ENCODE assay signal across 8 cellular contexts in the genomic region with DNA sequence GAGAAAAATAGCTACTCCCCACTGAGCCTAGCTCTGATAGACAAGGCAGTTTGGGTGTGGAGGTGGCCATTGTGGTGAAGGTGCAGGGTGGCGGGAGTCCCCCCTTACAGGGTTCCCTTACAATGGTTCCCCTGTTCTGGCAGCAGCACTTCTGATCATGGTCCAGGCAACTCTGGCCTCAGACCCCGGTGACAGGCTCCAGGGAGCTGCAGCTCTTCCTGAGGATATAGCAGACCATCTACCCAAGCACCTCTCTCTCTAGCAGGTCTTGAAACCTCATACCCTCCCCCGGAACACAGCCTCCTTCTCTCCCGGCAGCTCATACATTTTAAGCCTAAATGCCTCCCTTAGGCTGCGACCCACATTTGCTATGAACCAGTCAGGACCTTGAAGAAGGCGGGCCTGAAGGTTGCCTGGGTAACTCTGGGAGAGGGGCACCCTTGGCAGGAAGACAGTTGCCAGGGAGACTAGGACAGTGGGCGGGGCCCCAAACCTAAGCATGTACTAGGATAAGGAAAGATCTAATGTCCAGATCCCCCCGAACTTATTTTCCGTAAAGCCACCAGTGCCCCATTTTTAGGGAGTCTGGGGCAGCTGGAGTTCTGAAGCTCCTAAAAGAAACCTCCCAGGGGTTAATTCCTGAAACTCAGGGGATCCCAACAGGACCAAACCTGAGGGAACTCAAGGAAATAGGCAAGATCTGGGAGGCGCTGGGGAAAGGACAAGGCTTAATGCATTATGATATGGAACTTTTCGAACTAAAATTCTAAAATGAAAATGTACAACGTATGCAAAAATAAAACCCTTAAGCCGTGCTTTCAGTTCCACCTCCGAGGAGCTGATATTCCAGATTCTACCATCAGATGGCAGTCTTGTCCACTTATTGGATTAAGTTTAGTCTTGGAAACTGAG. TPM values are rescaled to one million over a fixed set of nuclear protein-coding genes. Genes with fewer than 3 reads are reported as not detected.
DNase-seq lines count a peak whose midpoint lies in the region; ATAC-seq, FAIRE-seq and TF ChIP-seq lines count a peak whose summit lies in the region.

No MANE protein-coding gene starts in this region.

- H3K27me3 Mint-ChIP-seq in CD8-positive, alpha-beta memory T cell = no peaks in the 10 kb centered on the region
- H3K27me3 Mint-ChIP-seq in activated CD8-positive, alpha-beta T cell treated with anti-CD3 and anti-CD28 coated beads for 36 hours = no peaks in the 10 kb centered on the region

- peaks cover 25% of the 10 kb centered on the region for H3K4me1 ChIP-seq in CD8-positive, alpha-beta memory T cell (ENCODE audit: insufficient read depth, low read length)

- H3K4me3 ChIP-seq in CD8-positive, alpha-beta memory T cell (ENCODE audit: low read length) = peak overlapping the region; percentile 95

- H3K27me3 ChIP-seq in CD8-positive, alpha-beta memory T cell (ENCODE audit: insufficient read depth, low read length, poor library complexity, severe bottlenecking) = no peaks in the 10 kb centered on the region

- CTCF ChIA-PET in CD8-positive, alpha-beta memory T cell (lab: Charles Lee) = interaction anchor here (0.7 to 6.5 kb wide), 39 partner anchors 9 to 621 kb away, joined by 3 to 78 read pairs (median 4); partner anchors contain the start of genes BLOC1S1, CD63, ORMDL2 and PYM1
- CTCF ChIA-PET in activated CD8-positive, alpha-beta T cell treated with anti-CD3 and anti-CD28 coated beads for 36 hours (lab: Charles Lee) = interaction anchor here (0.6 to 5.7 kb wide), 71 partner anchors 8 to 573 kb away, joined by 3 to 87 read pairs (median 5); partner anchors contain the start of genes BLOC1S1, CD63, DNAJC14 and ERBB3

- peak overlapping the region; percentile 82 for H3K27ac ChIP-seq in CD8-positive, alpha-beta memory T cell (ENCODE audit: low read depth, low read length)

- peaks cover 0 to 1% (median 0%) of the 10 kb centered on the region in 3 donors for H3K36me3 Mint-ChIP-seq in CD8-positive, alpha-beta memory T cell
- H3K36me3 Mint-ChIP-seq in activated CD8-positive, alpha-beta T cell treated with anti-CD3 and anti-CD28 coated beads for 36 hours (ENCODE audit: low read depth) = no peaks in the 10 kb centered on the region

- peaks cover 26 to 38% (median 27%) of the 10 kb centered on the region in 3 donors for H3K4me1 Mint-ChIP-seq in CD8-positive, alpha-beta memory T cell
- peaks cover 25% of the 10 kb centered on the region for H3K4me1 Mint-ChIP-seq in activated CD8-positive, alpha-beta T cell treated with anti-CD3 and anti-CD28 coated beads for 36 hours (ENCODE audit: low read depth)

- intact Hi-C loops in activated CD8-positive, alpha-beta T cell treated with anti-CD3 and anti-CD28 coated beads for 36 hours (cut with micrococcal nuclease) = loop anchor here (2.0 to 10.0 kb wide), 4 partner anchors 79 to 302 kb away; partner anchors contain the start of genes ORMDL2, PYM1, RAB5B and RPS26

- ATAC-seq in GM19455 (IDR thresholded peaks at IDR 0.05; ENCODE audit: unreplicated experiment) (peak; percentile 86), HG03575 (IDR thresholded peaks at IDR 0.05; ENCODE audit: extremely low read depth, insufficient number of reproducible peaks, low FRiP score, unreplicated experiment) (peak; percentile 62)
- ATAC-seq in activated CD8-positive, alpha-beta T cell treated with anti-CD3 and anti-CD28 coated beads for 36 hours = peak; percentile 88

- no peaks in the 10 kb centered on the region for H3K9me3 Mint-ChIP-seq in CD8-positive, alpha-beta memory T cell
- H3K9me3 Mint-ChIP-seq in activated CD8-positive, alpha-beta T cell treated with anti-CD3 and anti-CD28 coated beads for 36 hours = no peaks in the 10 kb centered on the region

- POLR2A ChIA-PET in CD8-positive, alpha-beta memory T cell (lab: Charles Lee) = interaction anchor here (0.5 to 2.2 kb wide), 12 partner anchors 9 to 451 kb away, joined by 3 to 12 read pairs (median 4); partner anchors contain the start of genes BLOC1S1, CD63, RAB5B and SMARCC2
- POLR2A ChIA-PET in activated CD8-positive, alpha-beta T cell treated with anti-CD3 and anti-CD28 coated beads for 36 hours (lab: Charles Lee) = interaction anchor here (0.9 to 3.7 kb wide), 14 partner anchors 9 to 378 kb away, joined by 3 to 22 read pairs (median 4); partner anchors contain the start of genes CD63, PYM1, RDH5 and RPL41

- peak; percentile 93 for TF ChIP-seq CTCF in activated CD8-positive, alpha-beta T cell treated with anti-CD3 and anti-CD28 coated beads for 36 hours (IDR thresholded peaks at IDR 0.05)

- no peaks in the 10 kb centered on the region for H3K9me3 ChIP-seq in CD8-positive, alpha-beta memory T cell (ENCODE audit: low read length)

- no peaks in the 10 kb centered on the region for H3K36me3 ChIP-seq in CD8-positive, alpha-beta memory T cell (ENCODE audit: insufficient read depth, low read length)

- peak overlapping the region; percentile 91 to 98 (median 92) for H3K27ac Mint-ChIP-seq in CD8-positive, alpha-beta memory T cell
- peak overlapping the region; percentile 92 for H3K27ac Mint-ChIP-seq in activated CD8-positive, alpha-beta T cell treated with anti-CD3 and anti-CD28 coated beads for 36 hours

- FAIRE-seq in endometrium (lab: Jason Lieb, UNC) = peak; percentile 92

- peak; percentile 48 to 85 (median 75) for DNase-seq in CD8-positive, alpha-beta memory T cell
- DNase-seq in NCI-H82 treated with DMSO at 0.1 percent for 48 hours (lab: John Stamatoyannopoulos, UW; ENCODE audit: unreplicated experiment) = peak; percentile 88
- peak; percentile 92 for DNase-seq in activated CD8-positive, alpha-beta T cell treated with anti-CD3 and anti-CD28 coated beads for 36 hours
- peak; percentile 90 for DNase-seq in mesenteric fat pad (ENCODE audit: low spot score)
- peak; percentile 57 to 77 for DNase-seq in stimulated activated CD8-positive, alpha-beta memory T cell treated with anti-CD3 and anti-CD28 coated beads, Interleukin-2, amount 100 ng/mL, for 48 hours (ENCODE audit: low read depth in 2 of 2)

- H3K4me3 Mint-ChIP-seq in CD8-positive, alpha-beta memory T cell = peak overlapping the region; percentile 81 to 96 (median 85)
- peak overlapping the region; percentile 72 for H3K4me3 Mint-ChIP-seq in activated CD8-positive, alpha-beta T cell treated with anti-CD3 and anti-CD28 coated beads for 36 hours

RNA-seq across cellular contexts. Expression of gene GDF11, which starts 4.6 kb away (rescaled TPM):
- 10 to 100 TPM; 13.1 to 13.5 TPM for total RNA-seq in CD8-positive, alpha-beta memory T cell
- polyA plus RNA-seq in CD8-positive, alpha-beta memory T cell = 1.4 TPM
- total RNA-seq in activated CD8-positive, alpha-beta T cell treated with anti-CD3 and anti-CD28 coated beads for 36 hours = 1 to 10 TPM; 7.4 to 9.3 TPM
- 5.8 TPM for total RNA-seq in mesenteric fat pad

RNA-seq across cellular contexts. Expression of gene CD63, which starts 9.6 kb away (rescaled TPM):
- 100 to 1,000 TPM; 200 to 202 TPM for total RNA-seq in CD8-positive, alpha-beta memory T cell
- 375 TPM for polyA plus RNA-seq in CD8-positive, alpha-beta memory T cell
- total RNA-seq in activated CD8-positive, alpha-beta T cell treated with anti-CD3 and anti-CD28 coated beads for 36 hours = 100 to 1,000 TPM in 1 of 2 experiments, 10 to 100 TPM in 1; 99.6 to 101 TPM
- 1,545 TPM for total RNA-seq in mesenteric fat pad

RNA-seq across cellular contexts. Expression of gene RDH5, which starts 18.2 kb away (rescaled TPM):
- 1 to 10 TPM; 8.1 to 8.5 TPM for total RNA-seq in CD8-positive, alpha-beta memory T cell
- polyA plus RNA-seq in CD8-positive, alpha-beta memory T cell = 0.90 TPM
- total RNA-seq in activated CD8-positive, alpha-beta T cell treated with anti-CD3 and anti-CD28 coated beads for 36 hours = 1 to 10 TPM; 5.3 to 6.8 TPM
- total RNA-seq in mesenteric fat pad = 123 TPM

RNA-seq across cellular contexts. Expression of gene BLOC1S1, which starts 22.5 kb away (rescaled TPM):
- total RNA-seq in CD8-positive, alpha-beta memory T cell = 100 to 1,000 TPM in 1 of 2 experiments, 10 to 100 TPM in 1; 97.5 to 110 TPM
- polyA plus RNA-seq in CD8-positive, alpha-beta memory T cell = 90.2 TPM
- total RNA-seq in activated CD8-positive, alpha-beta T cell treated with anti-CD3 and anti-CD28 coated beads for 36 hours = 10 to 100 TPM; 79.0 to 84.6 TPM
- 136 TPM for total RNA-seq in mesenteric fat pad

RNA-seq across cellular contexts. Expression of gene ITGA7, which starts 30.7 kb away (rescaled TPM):
- 1 to 10 TPM; 2.7 to 3.1 TPM for total RNA-seq in CD8-positive, alpha-beta memory T cell
- polyA plus RNA-seq in CD8-positive, alpha-beta memory T cell = 0.36 TPM
- total RNA-seq in activated CD8-positive, alpha-beta T cell treated with anti-CD3 and anti-CD28 coated beads for 36 hours = 1 to 10 TPM; 4.3 to 4.8 TPM
- 536 TPM for total RNA-seq in mesenteric fat pad

Comparison
In these comparisons a context has a peak if more than half of its experiments do, and no peak if none do; other contexts are left out.
1. Peak in every context shown above with its lines: DNase-seq, ATAC-seq, H3K4me3 ChIP-seq and H3K27ac ChIP-seq.
2. RNA of gene RDH5, which starts 18.2 kb away (total RNA-seq): 123 TPM in mesenteric fat pad (single experiment); 8.1 to 8.5 TPM in CD8-positive, alpha-beta memory T cell and 5.3 to 6.8 TPM in activated CD8-positive, alpha-beta T cell treated with anti-CD3 and anti-CD28 coated beads for 36 hours; every median in the first group is over 10 times any median in the second.